In the genomic region with DNA sequence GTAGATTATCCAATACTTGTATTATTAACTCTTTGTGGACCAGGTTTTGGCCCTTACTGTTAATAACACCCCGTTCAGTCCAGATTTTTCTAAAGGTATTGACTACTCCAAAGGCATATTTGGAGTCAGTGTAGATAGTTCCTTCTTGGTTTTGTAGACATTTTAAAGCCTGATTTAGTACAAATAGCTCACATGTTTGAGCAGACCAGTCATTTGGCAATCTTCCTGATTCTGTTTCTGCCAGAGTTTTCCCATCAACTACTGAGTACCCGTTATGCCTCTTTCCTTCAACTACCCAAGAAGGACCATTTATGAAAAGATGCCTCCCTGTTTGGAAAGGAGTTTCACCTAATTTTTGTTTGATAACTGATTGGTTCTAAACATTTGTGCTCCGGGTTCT, we compare ENCODE assay signal across 23 cellular contexts.
DNase-seq lines count a peak whose midpoint lies in the region; ATAC-seq and TF ChIP-seq lines count a peak whose summit lies in the region.
"Had no signal": no experiment of that assay in that cellular context is flagged by ENCODE, and none has a peak within 500 bp of the region (broad histone marks: within the 10 kb centered on the region; RNA-seq: fewer than 3 reads in every experiment).

No MANE protein-coding gene starts in this region.

- CTCF ChIA-PET in BJ (lab: Yijun Ruan, JAX) (interaction anchor here (1.1 kb wide), 1 partner anchor 12 kb away, joined by 5 read pairs; no protein-coding TSS in a partner anchor), OCI-LY7 (lab: Charles Lee; ENCODE audit: unreplicated experiment) (no interaction called here)

- H3K36me3 ChIP-seq in BJ (ENCODE audit: control insufficient read depth, insufficient read depth, low read length) = no peaks in the 10 kb centered on the region
- no peaks in the 10 kb centered on the region for H3K36me3 ChIP-seq in OCI-LY7 (ENCODE audit: insufficient read depth, low read length)
- H3K36me3 ChIP-seq: breast epithelium, gastroesophageal sphincter, MG63, suprapubic skin, vagina had no signal

- POLR2A ChIA-PET in BJ (lab: Charles Lee) (no interaction called here), OCI-LY7 (lab: Charles Lee) (no interaction called here)

- no peak for ATAC-seq in omental fat pad (ENCODE audit: low FRiP score)
- ATAC-seq: gastroesophageal sphincter, WTC11 had no signal

- no peaks in the 10 kb centered on the region for H4K20me1 ChIP-seq in OCI-LY7 (ENCODE audit: insufficient read depth, low read length)

- H3K27me3 ChIP-seq in BJ (ENCODE audit: control insufficient read depth, insufficient read depth, low read length) = no peaks in the 10 kb centered on the region
- H3K27me3 ChIP-seq: breast epithelium, gastroesophageal sphincter, MG63, suprapubic skin, vagina had no signal

- no peak for TF ChIP-seq CTCF in BJ (IDR thresholded peaks at IDR 0.05; ENCODE audit: insufficient read depth, low read depth, low read length)
- no peak for TF ChIP-seq CTCF in epithelial cell of esophagus (IDR thresholded peaks at IDR 0.05; ENCODE audit: insufficient read depth, low read depth, low read length, missing control alignments)
- TF ChIP-seq CTCF in OCI-LY7 (conservative IDR thresholded peaks at IDR 0.05; ENCODE audit: low read length) = no peak
- TF ChIP-seq CTCF in omental fat pad (IDR thresholded peaks at IDR 0.05) = no peak

- no peak overlapping the region for H3K4me2 ChIP-seq in OCI-LY7 (ENCODE audit: low read length)
- H3K4me2 ChIP-seq: SK-N-SH had no signal

- no peaks in the 10 kb centered on the region for H3K9me3 ChIP-seq in OCI-LY7 (ENCODE audit: low read length)
- H3K9me3 ChIP-seq: breast epithelium, gastroesophageal sphincter, MG63, SK-N-SH, suprapubic skin, vagina had no signal

- H3K4me3 ChIP-seq in BJ (ENCODE audit: low read depth, low read length) = no peak overlapping the region
- H3K4me3 ChIP-seq in epithelial cell of esophagus (ENCODE audit: low read length) = no peak overlapping the region
- H3K4me3 ChIP-seq in skeletal muscle cell (ENCODE audit: low read depth, low read length) = no peak overlapping the region
- no peak overlapping the region for H3K4me3 ChIP-seq in OCI-LY7 (ENCODE audit: low read depth, low read length, poor library complexity, severe bottlenecking)
- H3K4me3 ChIP-seq: breast epithelium, gastroesophageal sphincter, MG63, suprapubic skin, vagina had no signal

- intact Hi-C loops in OCI-LY7 (cut with micrococcal nuclease; ENCODE audit: unreplicated experiment) = no loop called here

- no peaks in the 10 kb centered on the region for H3K4me1 ChIP-seq in OCI-LY7 (ENCODE audit: insufficient read depth, low read length, poor library complexity, severe bottlenecking)
- H3K4me1 ChIP-seq: breast epithelium, gastroesophageal sphincter, suprapubic skin had no signal

- H3K9me2 ChIP-seq in OCI-LY7 (ENCODE audit: insufficient read depth, low read length) = no peaks in the 10 kb centered on the region
- H3K9me2 ChIP-seq: SK-N-SH had no signal

- DNase-seq in BJ (ENCODE audit: low read depth) (peak; percentile 5), M059J (ENCODE audit: low read depth) (peak; percentile 27), epithelial cell of esophagus (ENCODE audit: low read depth) (peak; percentile 10), skeletal muscle cell (ENCODE audit: low read depth) (peak; percentile 8), T1000 (lab: John Stamatoyannopoulos, UW) (no peak), OCI-LY7 (ENCODE audit: low spot score) (no peak), omental fat pad (ENCODE audit: low spot score) (no peak), NCI-H1092 (lab: John Stamatoyannopoulos, UW) (no peak)
- DNase-seq: activated CD4-positive, alpha-beta memory T cell treated with anti-CD3 and anti-CD28 coated beads for 36 hours; activated effector memory CD4-positive, alpha-beta T cell treated with anti-CD3 and anti-CD28 coated beads, Interleukin-2, amount 50 U/mL, for 16 hours; AML-193; DMS79; MG63; NCI-H1436 treated with DMSO at 0.1 percent for 48 hours; NCI-H526; nephron progenitor cell; SK-N-SH had no signal

- no peak overlapping the region for H3K27ac ChIP-seq in OCI-LY7 (ENCODE audit: low read depth, low read length, poor library complexity, severe bottlenecking)
- H3K27ac ChIP-seq: breast epithelium, gastroesophageal sphincter, RWPE1, suprapubic skin, vagina had no signal

- no TSS peak for BruUV-seq in OCI-LY7 (replicated peaks; lab: Mats Ljungman, UMichigan)

- no peaks in the 10 kb centered on the region for H3K79me2 ChIP-seq in OCI-LY7 (ENCODE audit: insufficient read depth, low read depth, low read length)

- H2AFZ ChIP-seq in OCI-LY7 (ENCODE audit: low read length) = no peak overlapping the region

Comparison
In these comparisons a context has a peak if more than half of its experiments do, and no peak if none do; other contexts are left out.
1. DNase-seq: peak in BJ (single experiment), M059J (single experiment), epithelial cell of esophagus (single experiment) and skeletal muscle cell (single experiment); none in T1000 (single experiment), OCI-LY7 (single experiment), omental fat pad (single experiment) and NCI-H1092 (single experiment).